Comparison of ENCODE assay signal across 21 cellular contexts in the genomic region with DNA sequence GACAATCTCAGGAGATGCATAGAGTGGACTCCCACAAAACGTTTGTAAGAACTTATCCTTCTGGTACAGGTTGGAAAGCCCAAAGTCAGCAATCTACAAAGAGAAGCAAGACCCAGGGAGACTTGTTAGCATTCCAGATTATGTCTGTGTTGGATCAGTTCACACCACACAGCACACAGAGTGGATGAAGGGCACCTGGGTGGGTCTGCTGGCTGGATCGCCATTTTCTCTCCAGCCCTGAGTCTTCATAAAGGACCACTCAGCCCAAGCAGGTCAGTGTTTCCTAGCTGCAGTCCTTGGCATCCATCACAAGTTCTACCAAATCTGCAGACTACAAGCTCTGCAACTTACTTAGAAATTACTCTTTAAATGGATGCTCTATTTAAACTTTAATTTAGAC.
DNase-seq lines count a peak whose midpoint lies in the region; ATAC-seq and TF ChIP-seq lines count a peak whose summit lies in the region.
"Had no signal": no experiment of that assay in that cellular context is flagged by ENCODE, and none has a peak within 500 bp of the region (broad histone marks: within the 10 kb centered on the region; RNA-seq: fewer than 3 reads in every experiment).

No MANE protein-coding gene starts in this region.

- POLR2A ChIA-PET in A673 (lab: Charles Lee; ENCODE audit: low non-redundant PET): no interaction called here

- peaks cover 0 to 27% of the 10 kb centered on the region in 2 donors for H3K4me1 Mint-ChIP-seq in natural killer cell treated with Interleukin-12 subunit alpha and Interleukin-12 subunit beta and Interleukin-15 and Interleukin-18, amount 100 ng/mL, for 72 hours (ENCODE audit: low read depth in 2 of 2)
- no peaks in the 10 kb centered on the region for H3K4me1 Mint-ChIP-seq in natural killer cell
- no peaks in the 10 kb centered on the region for H3K4me1 Mint-ChIP-seq in endodermal cell
- H3K4me1 Mint-ChIP-seq in nephron progenitor cell: peaks cover 32% of the 10 kb centered on the region
- H3K4me1 Mint-ChIP-seq: CD4-positive, CD25-positive, alpha-beta regulatory T cell had no signal

- H3K9ac ChIP-seq in endodermal cell (ENCODE audit: extremely low read depth, low read length, poor library complexity, severe bottlenecking): no peak overlapping the region

- H3K36me3 Mint-ChIP-seq in natural killer cell treated with Interleukin-12 subunit alpha and Interleukin-12 subunit beta and Interleukin-15 and Interleukin-18, amount 100 ng/mL, for 72 hours: no peaks in the 10 kb centered on the region
- H3K36me3 Mint-ChIP-seq in natural killer cell (no peaks in the 10 kb centered on the region), endodermal cell (ENCODE audit: low read depth) (peaks cover 44% of the 10 kb centered on the region), nephron progenitor cell (ENCODE audit: low read depth) (peaks cover 73% of the 10 kb centered on the region)
- H3K36me3 Mint-ChIP-seq: CD4-positive, CD25-positive, alpha-beta regulatory T cell had no signal

- peaks cover 0 to 6% of the 10 kb centered on the region in 2 donors for H3K27me3 Mint-ChIP-seq in natural killer cell treated with Interleukin-12 subunit alpha and Interleukin-12 subunit beta and Interleukin-15 and Interleukin-18, amount 100 ng/mL, for 72 hours
- peaks cover 6 to 24% of the 10 kb centered on the region in 2 donors for H3K27me3 Mint-ChIP-seq in natural killer cell (ENCODE audit: low read depth in 2 of 2)
- no peaks in the 10 kb centered on the region for H3K27me3 Mint-ChIP-seq in endodermal cell (ENCODE audit: insufficient read depth)
- H3K27me3 Mint-ChIP-seq in nephron progenitor cell (ENCODE audit: low read depth, poor library complexity): peaks cover 4% of the 10 kb centered on the region

- H3K36me3 ChIP-seq in endodermal cell (ENCODE audit: control insufficient read depth, insufficient read depth, low read length) (peaks cover 98% of the 10 kb centered on the region), A673 (ENCODE audit: insufficient read depth, low read length, poor library complexity, severe bottlenecking) (no peaks in the 10 kb centered on the region), thyroid gland (peaks cover 0 to 2% of the 10 kb centered on the region in 2 donors)
- H3K36me3 ChIP-seq: BE2C had no signal

- no peak for TF ChIP-seq POLR2A in thyroid gland (IDR thresholded peaks at IDR 0.05)

- no peak overlapping the region for H3K4me3 ChIP-seq in endodermal cell (ENCODE audit: low read length)
- H3K4me3 ChIP-seq in A673 (ENCODE audit: low read depth, low read length, poor library complexity, severe bottlenecking): no peak overlapping the region
- H3K4me3 ChIP-seq in thyroid gland (replicated peaks in 1 of 3): no peak overlapping the region

- peak overlapping the region; percentile 74 for H3K4me3 Mint-ChIP-seq in natural killer cell treated with Interleukin-12 subunit alpha and Interleukin-12 subunit beta and Interleukin-15 and Interleukin-18, amount 100 ng/mL, for 72 hours
- H3K4me3 Mint-ChIP-seq in natural killer cell: no peak overlapping the region
- no peak overlapping the region for H3K4me3 Mint-ChIP-seq in endodermal cell
- H3K4me3 Mint-ChIP-seq in nephron progenitor cell: no peak overlapping the region
- H3K4me3 Mint-ChIP-seq: CD4-positive, CD25-positive, alpha-beta regulatory T cell had no signal

- H3K9me3 ChIP-seq in endodermal cell (ENCODE audit: control insufficient read depth, low read length) (no peaks in the 10 kb centered on the region), A673 (ENCODE audit: low read depth, low read length, poor library complexity, severe bottlenecking) (no peaks in the 10 kb centered on the region), thyroid gland (no peaks in the 10 kb centered on the region)
- H3K9me3 ChIP-seq: BE2C, Caco-2 had no signal

- WGBS in endodermal cell (ENCODE audit: insufficient coverage in 1 of 2, insufficient read length in 1 of 2), 2 experiments: 82 to 95% methylated on average over 2 of the region's 2 CpGs
- 53 to 59% methylated on average over 2 of the region's 2 CpGs for WGBS in thyroid gland, 2 donors

- H3K27ac ChIP-seq in endodermal cell (ENCODE audit: low read depth, low read length) (no peak overlapping the region), A673 (ENCODE audit: low read depth, low read length, poor library complexity, severe bottlenecking) (no peak overlapping the region), thyroid gland (no peak overlapping the region)

- peak overlapping the region in 1 of 2 donors; percentile 77 for H3K27ac Mint-ChIP-seq in natural killer cell treated with Interleukin-12 subunit alpha and Interleukin-12 subunit beta and Interleukin-15 and Interleukin-18, amount 100 ng/mL, for 72 hours
- no peak overlapping the region for H3K27ac Mint-ChIP-seq in natural killer cell
- no peak overlapping the region for H3K27ac Mint-ChIP-seq in endodermal cell
- peak overlapping the region; percentile 85 for H3K27ac Mint-ChIP-seq in nephron progenitor cell
- H3K27ac Mint-ChIP-seq: CD4-positive, CD25-positive, alpha-beta regulatory T cell; HFFc6 had no signal

- intact Hi-C loops in natural killer cell (cut with micrococcal nuclease) (no loop called here), A673 (cut with micrococcal nuclease; ENCODE audit: unreplicated experiment) (no loop called here), thyroid gland (cut with DNase I) (no loop called here)

- TF ChIP-seq CTCF in natural killer cell (IDR thresholded peaks at IDR 0.05) (no peak), endodermal cell (conservative IDR thresholded peaks at IDR 0.05) (no peak), nephron progenitor cell (IDR thresholded peaks at IDR 0.05) (no peak), A673 (conservative IDR thresholded peaks at IDR 0.05; ENCODE audit: low read depth, low read length) (no peak), thyroid gland (IDR thresholded peaks at IDR 0.05) (no peak)

- no peaks in the 10 kb centered on the region for H3K9me3 Mint-ChIP-seq in natural killer cell treated with Interleukin-12 subunit alpha and Interleukin-12 subunit beta and Interleukin-15 and Interleukin-18, amount 100 ng/mL, for 72 hours
- H3K9me3 Mint-ChIP-seq in natural killer cell: no peaks in the 10 kb centered on the region
- no peaks in the 10 kb centered on the region for H3K9me3 Mint-ChIP-seq in endodermal cell
- H3K9me3 Mint-ChIP-seq in nephron progenitor cell: no peaks in the 10 kb centered on the region
- H3K9me3 Mint-ChIP-seq: CD4-positive, CD25-positive, alpha-beta regulatory T cell; HFFc6 had no signal

- no peak for ATAC-seq in natural killer cell treated with Interleukin-12 subunit alpha and Interleukin-12 subunit beta and Interleukin-15 and Interleukin-18, amount 100 ng/mL, for 72 hours
- ATAC-seq in natural killer cell: no peak
- ATAC-seq in GM18909 (IDR thresholded peaks at IDR 0.05; ENCODE audit: poor library complexity, unreplicated experiment): no peak
- ATAC-seq in HG03442 (IDR thresholded peaks at IDR 0.05; ENCODE audit: unreplicated experiment): no peak
- ATAC-seq: HepG2 had no signal

- CTCF ChIA-PET in A673 (lab: Charles Lee): no interaction called here

- no peak for DNase-seq in natural killer cell treated with Interleukin-12 subunit alpha and Interleukin-12 subunit beta and Interleukin-15 and Interleukin-18, amount 100 ng/mL, for 72 hours (ENCODE audit: low spot score)
- no peak for DNase-seq in natural killer cell
- DNase-seq in endodermal cell: peak; percentile 30
- no peak for DNase-seq in nephron progenitor cell
- DNase-seq in A673 (ENCODE audit: low spot score): no peak
- no peak for DNase-seq in thyroid gland
- DNase-seq: BE2C; Caco-2; CD4-positive, CD25-positive, alpha-beta regulatory T cell; EL; HFFc6; KG1; NCI-H1105 treated with DMSO at 0.1 percent for 48 hours; NCI-H1694; NCI-H2081 treated with DMSO at 0.1 percent for 48 hours; NCI-H748 treated with DMSO at 0.1 percent for 48 hours; NK-92 treated with Interleukin-12 subunit alpha and Interleukin-12 subunit beta, amount 100 ng/mL, for 24 hours; SHP77 had no signal

- H3K27me3 ChIP-seq in endodermal cell (ENCODE audit: control insufficient read depth, insufficient read depth, low read length, poor library complexity, severe bottlenecking) (no peaks in the 10 kb centered on the region), A673 (replicated peaks; ENCODE audit: insufficient read depth, low read depth, low read length, poor library complexity) (no peaks in the 10 kb centered on the region), thyroid gland (no peaks in the 10 kb centered on the region)

- H3K4me1 ChIP-seq in endodermal cell (ENCODE audit: control insufficient read depth, insufficient read depth, low read length) (no peaks in the 10 kb centered on the region), A673 (ENCODE audit: insufficient read depth, low read length, poor library complexity, severe bottlenecking) (no peaks in the 10 kb centered on the region), thyroid gland (peaks cover 0 to 6% of the 10 kb centered on the region in 2 donors)
- H3K4me1 ChIP-seq: BE2C had no signal

- no TSS peak for BruUV-seq in A673 (replicated peaks; lab: Mats Ljungman, UMichigan)
